Comparison of ENCODE assay signal across 8 cellular contexts in genomic region chr5:139788294-139788875, GRCh38. TPM values are rescaled to one million over a fixed set of nuclear protein-coding genes. Genes with fewer than 3 reads are reported as not detected.
DNase-seq lines count a peak whose midpoint lies in the region; ATAC-seq, FAIRE-seq and TF ChIP-seq lines count a peak whose summit lies in the region.

No MANE protein-coding gene starts in this region.

- peaks cover 0 to 14% (median 5%) of the 10 kb centered on the region in 4 donors for H3K4me1 Mint-ChIP-seq in CD4-positive, alpha-beta memory T cell

- H3K4me1 ChIP-seq in GM12878 (ENCODE audit: control insufficient read depth, insufficient read depth, low read length) (no peaks in the 10 kb centered on the region), iPS-20b (ENCODE audit: insufficient read depth, low read length) (no peaks in the 10 kb centered on the region), skeletal muscle satellite cell (ENCODE audit: control insufficient read depth, insufficient read depth, low read length) (peaks cover 6% of the 10 kb centered on the region), small intestine (ENCODE audit: control insufficient read depth in 2 of 2, insufficient read depth in 1 of 2, low read depth in 1 of 2, low read length in 1 of 2) (no peaks in the 10 kb centered on the region)
- H3K4me1 ChIP-seq in CD4-positive, alpha-beta memory T cell (ENCODE audit: insufficient read depth, low read length), result peaks cover 10% of the 10 kb centered on the region

- peaks cover 13 to 16% of the 10 kb centered on the region in 2 donors for H3K27me3 Mint-ChIP-seq in CD4-positive, alpha-beta memory T cell

- no peak for TF ChIP-seq POLR2A in GM12878 (IDR thresholded peaks at IDR 0.05; ENCODE audit: low read depth, low read length)

- H3K79me2 ChIP-seq in GM12878 (ENCODE audit: control insufficient read depth, insufficient read depth, low read length), result no peaks in the 10 kb centered on the region

- TF ChIP-seq EP300 in GM12878 (IDR thresholded peaks at IDR 0.05; ENCODE audit: borderline replicate concordance in 1 of 2, control insufficient read depth in 1 of 2, low read depth in 2 of 2, low read length in 2 of 2), result no peak

- H3K27me3 ChIP-seq in H7 (ENCODE audit: control insufficient read depth, insufficient read depth, low read length) (peaks cover 34% of the 10 kb centered on the region), GM12878 (replicated peaks in 1 of 2; ENCODE audit: control insufficient read depth in 2 of 2, insufficient read depth in 2 of 2, low read length in 1 of 2) (peaks cover 2 to 3% of the 10 kb centered on the region in 2 experiments; a peak in 3 of 4 replicates), iPS-20b (ENCODE audit: insufficient read depth, low read length) (peaks cover 67% of the 10 kb centered on the region), skeletal muscle satellite cell (ENCODE audit: control insufficient read depth, insufficient read depth, low read length) (peaks cover 14% of the 10 kb centered on the region), small intestine (ENCODE audit: control insufficient read depth in 2 of 2, insufficient read depth in 2 of 2, low read length in 2 of 2) (peaks cover 0 to 6% of the 10 kb centered on the region in 2 donors)
- H3K27me3 ChIP-seq in CD4-positive, alpha-beta memory T cell (ENCODE audit: insufficient read depth, low read length), result peaks cover under 1% of the 10 kb centered on the region

- H3K9me3 ChIP-seq in GM12878 (replicated peaks; ENCODE audit: control insufficient read depth, insufficient read depth, low read length) (no peaks in the 10 kb centered on the region), iPS-20b (ENCODE audit: insufficient read depth, low read depth, low read length) (no peaks in the 10 kb centered on the region), skeletal muscle satellite cell (replicated peaks; ENCODE audit: low read length) (no peaks in the 10 kb centered on the region), small intestine (ENCODE audit: control insufficient read depth, low read depth) (no peaks in the 10 kb centered on the region)
- no peaks in the 10 kb centered on the region for H3K9me3 ChIP-seq in CD4-positive, alpha-beta memory T cell (ENCODE audit: control insufficient read depth in 1 of 2, low read length in 2 of 2)

- H2AFZ ChIP-seq in GM12878 (ENCODE audit: control insufficient read depth, low read depth, low read length), result no peak overlapping the region; the same call in 1 of the 2 replicates

- CTCF ChIA-PET in GM12878 (lab: Yijun Ruan, JAX), result interaction anchor here (0.8 to 10.4 kb wide), 14 partner anchors 10 to 367 kb away, joined by 3 to 298 read pairs (median 13); no protein-coding TSS in a partner anchor
- CTCF ChIA-PET in CD4-positive, alpha-beta memory T cell (lab: Charles Lee; ENCODE audit: partially characterized antibody), result interaction anchor here (1.3 to 6.9 kb wide), 14 partner anchors 9 to 358 kb away, joined by 4 to 147 read pairs (median 22); partner anchors contain the start of gene PSD2

- H3K36me3 ChIP-seq in H7 (replicated peaks; ENCODE audit: control insufficient read depth, insufficient read depth, low read length) (no peaks in the 10 kb centered on the region), GM12878 (ENCODE audit: control insufficient read depth in 2 of 2, insufficient read depth in 2 of 2, low read length in 1 of 2) (no peaks in the 10 kb centered on the region), iPS-20b (ENCODE audit: insufficient read depth, low read depth, low read length) (no peaks in the 10 kb centered on the region), skeletal muscle satellite cell (ENCODE audit: insufficient read depth, low read length) (no peaks in the 10 kb centered on the region), small intestine (ENCODE audit: control insufficient read depth in 2 of 2, insufficient read depth in 2 of 2, low read length in 2 of 2) (no peaks in the 10 kb centered on the region)
- H3K36me3 ChIP-seq in CD4-positive, alpha-beta memory T cell (ENCODE audit: insufficient read depth, low read length), result no peaks in the 10 kb centered on the region

- no peak for TF ChIP-seq CTCF in GM12878 (IDR thresholded peaks at IDR 0.05 in 2 of 3, conservative IDR thresholded peaks at IDR 0.05 in 1 of 3; ENCODE audit: control insufficient read depth in 2 of 3, extremely low read depth in 1 of 3, insufficient read depth in 1 of 3, low read depth in 3 of 3, low read length in 3 of 3)

- FAIRE-seq in GM12878 (lab: Jason Lieb, UNC) (no peak), small intestine (lab: Jason Lieb, UNC) (no peak)

- in situ Hi-C loops in GM12878 (cut with MboI), result loop anchor here (5.0 kb wide), 3 partner anchors 54 to 369 kb away; no protein-coding TSS in a partner anchor

- DNase-seq in H7 (peak; percentile 89), GM12878 (ENCODE audit: low read depth, low spot score) (no peak), small intestine (no peak)
- no peak for DNase-seq in CD4-positive, alpha-beta memory T cell
- no peak for DNase-seq in stimulated activated CD4-positive, alpha-beta T cell treated with anti-CD3 and anti-CD28 coated beads, Interleukin-2, amount 100 ng/mL, for 48 hours

- H3K4me2 ChIP-seq in GM12878 (ENCODE audit: control insufficient read depth, insufficient read depth), result peak overlapping the region; percentile 100; the same call in 1 of the 2 replicates
- H3K4me2 ChIP-seq in skeletal muscle satellite cell (ENCODE audit: low read length), result peak overlapping the region; percentile 99

- intact Hi-C loops in GM12878 (cut with micrococcal nuclease; ENCODE audit: unreplicated experiment), result loop anchor here (10.0 kb wide), 2 partner anchors 256 to 286 kb away; partner anchors contain the start of gene NRG2
- intact Hi-C loops in CD4-positive, alpha-beta memory T cell (cut with micrococcal nuclease), result no loop called here

- H3K4me3 ChIP-seq in H7 (ENCODE audit: insufficient read depth, low read depth, low read length), result peak overlapping the region; percentile 47; the same call in 1 of the 2 replicates
- H3K4me3 ChIP-seq in GM12878, result no peak overlapping the region
- peak overlapping the region; percentile 97 for H3K4me3 ChIP-seq in iPS-20b (ENCODE audit: low read length)
- H3K4me3 ChIP-seq in skeletal muscle satellite cell (ENCODE audit: low read length), result peak overlapping the region; percentile 82
- H3K4me3 ChIP-seq in CD4-positive, alpha-beta memory T cell (ENCODE audit: low read length in 2 of 2), result no peak overlapping the region
- H3K4me3 ChIP-seq in small intestine (ENCODE audit: low read depth in 1 of 2, low read length in 2 of 2), result no peak overlapping the region

- 61% methylated on average over 27 of the region's 32 CpGs for WGBS in GM12878 (ENCODE audit: insufficient coverage, insufficient replicate concordance, low lambda C conversion rate, missing lambda C conversion rate)
- 42 to 51% (median 45%) methylated on average over 28 to 32 of the region's 32 CpGs for WGBS in small intestine, 3 donors

- SMC1A ChIA-PET in GM12878 (lab: Charles Lee; ENCODE audit: uncharacterized antibody, unreplicated experiment), result interaction anchor here (0.6 to 6.8 kb wide), 8 partner anchors 38 to 334 kb away, joined by 3 to 113 read pairs (median 4); no protein-coding TSS in a partner anchor

- TF ChIP-seq RAD21 in GM12878 (IDR thresholded peaks at IDR 0.05; ENCODE audit: insufficient read depth, low read depth, low read length), result no peak

- H3K9ac ChIP-seq in GM12878 (ENCODE audit: control insufficient read depth, insufficient read depth, low read length) (no peak overlapping the region), iPS-20b (ENCODE audit: low read depth, low read length) (peak overlapping the region; percentile 21; the same call in 1 of the 2 replicates), skeletal muscle satellite cell (ENCODE audit: low read depth, low read length) (peak overlapping the region; percentile 90)

- no peak overlapping the region for H3K27ac Mint-ChIP-seq in CD4-positive, alpha-beta memory T cell

- peak overlapping the region in 4 of 8 donors; percentile 13 to 65 (median 42) for H3K4me3 Mint-ChIP-seq in CD4-positive, alpha-beta memory T cell

- POLR2A ChIA-PET in GM12878 (lab: Charles Lee), result interaction anchor here (0.6 to 1.9 kb wide), 3 partner anchors 75 to 177 kb away, joined by 3 to 7 read pairs (median 3); no protein-coding TSS in a partner anchor
- POLR2A ChIA-PET in CD4-positive, alpha-beta memory T cell (lab: Charles Lee; ENCODE audit: partially characterized antibody), result interaction anchor here (1.5 kb wide), 1 partner anchor 179 kb away, joined by 4 read pairs; no protein-coding TSS in a partner anchor

- no peaks in the 10 kb centered on the region for H4K20me1 ChIP-seq in GM12878 (ENCODE audit: control insufficient read depth, insufficient read depth)

- H3K9me3 Mint-ChIP-seq in CD4-positive, alpha-beta memory T cell, result no peaks in the 10 kb centered on the region

- no peaks in the 10 kb centered on the region for H3K36me3 Mint-ChIP-seq in CD4-positive, alpha-beta memory T cell

- BruUV-seq in GM12878 (replicated peaks; lab: Mats Ljungman, UMichigan), result no TSS peak

- H3K27ac ChIP-seq in GM12878 (ENCODE audit: control insufficient read depth, insufficient read depth), result no peak overlapping the region
- H3K27ac ChIP-seq in iPS-20b (ENCODE audit: low read length), result no peak overlapping the region
- no peak overlapping the region for H3K27ac ChIP-seq in CD4-positive, alpha-beta memory T cell (ENCODE audit: low read depth, low read length)
- no peak overlapping the region for H3K27ac ChIP-seq in small intestine (ENCODE audit: low read depth in 1 of 2, low read length in 1 of 2)

- no peak for ATAC-seq in GM12878
- ATAC-seq in HG02759 (IDR thresholded peaks at IDR 0.05; ENCODE audit: unreplicated experiment), result no peak

- RAD21 ChIA-PET in GM12878 (lab: Charles Lee; ENCODE audit: unreplicated experiment), result interaction anchor here (0.6 to 6.3 kb wide), 15 partner anchors 9 to 370 kb away, joined by 3 to 131 read pairs (median 6); no protein-coding TSS in a partner anchor

RNA-seq across cellular contexts. Expression of gene PSD2, which starts 7.2 kb away (rescaled TPM):
- 0.10 and 0.33 TPM in 2 replicates for total RNA-seq in H7 (2014; rRNA removed; shearing (Covaris generic))
- 0.12 and 0.23 TPM in 2 replicates for total RNA-seq in GM12878 (2013; cell fraction: nucleolus; rRNA removed)
- total RNA-seq in GM12878 (2014; rRNA removed), result 0.11 TPM in 1 of 2 replicates, not detected in the other
- total RNA-seq in GM12878 (2014; rRNA removed; fragmentation: Illumina TruSeq; extraction: Trizol), result not detected in 2 replicates
- not detected in 2 replicates for total RNA-seq in GM12878 (2021)
- polyA plus RNA-seq in GM12878 (2011; ENCODE audit: low read depth), result 0.05 TPM
- polyA plus RNA-seq in GM12878 (2011; rRNA removed), result 0.04 and 0.07 TPM in 2 replicates
- 0.04 and 0.07 TPM in 2 replicates for polyA plus RNA-seq in GM12878 (2011; cell fraction: cytosol; rRNA removed)
- polyA plus RNA-seq in GM12878 (2011; cell fraction: nucleus; rRNA removed), result 0.28 and 0.40 TPM in 2 replicates
- polyA plus RNA-seq in GM12878 (2012), result 0.04 and 0.15 TPM in 2 replicates
- 0.03 and 0.05 TPM in 2 replicates for polyA plus RNA-seq in GM12878 (2014; fragmentation: Illumina TruSeq; extraction: Trizol)
- under 1 TPM in 1 of 2 experiments, not detected in 1; 0.02 TPM for polyA plus RNA-seq in GM12878 (2014; fragmentation: Nextera tagmentation; extraction: Ambion mirVana)
- polyA plus RNA-seq in GM12878 (2014; rRNA removed), result 0.03 TPM in 1 of 2 replicates, not detected in the other
- under 1 TPM in 1 of 2 experiments, not detected in 1; 0.14 TPM for polyA plus RNA-seq in GM12878 (2016; fragmentation: Nextera tagmentation; extraction: Ambion mirVana)
- 0.10 TPM in 1 of 2 replicates, not detected in the other for polyA minus RNA-seq in GM12878 (2011; rRNA and poly(A)+ RNA removed)
- not detected in 2 replicates for polyA minus RNA-seq in GM12878 (2011; cell fraction: cytosol; rRNA and poly(A)+ RNA removed)
- polyA minus RNA-seq in GM12878 (2011; cell fraction: nucleus; rRNA and poly(A)+ RNA removed), result not detected in 2 replicates
- total RNA-seq in skeletal muscle satellite cell (2012; rRNA removed), result not detected in 2 replicates
- not detected for total RNA-seq in CD4-positive, alpha-beta memory T cell
- polyA plus RNA-seq in CD4-positive, alpha-beta memory T cell, result not detected
- under 1 TPM in 1 of 3 donors, not detected in 2; 0.12 TPM for polyA plus RNA-seq in small intestine

Comparison
In these comparisons a context has a peak if more than half of its experiments do, and no peak if none do; other contexts are left out.
1. H3K4me3 ChIP-seq: peak in H7 (single experiment), iPS-20b (single experiment) and skeletal muscle satellite cell (single experiment); none in GM12878 (single experiment), CD4-positive, alpha-beta memory T cell (0 of 2) and small intestine (0 of 2).